10 cellular contexts compared by ENCODE assay signal in genomic region chr12:23084236-23084995, GRCh38.
DNase-seq lines count a peak whose midpoint lies in the region; ATAC-seq and TF ChIP-seq lines count a peak whose summit lies in the region.
"Had no signal": no experiment of that assay in that cellular context is flagged by ENCODE, and none has a peak within 500 bp of the region (broad histone marks: within the 10 kb centered on the region; RNA-seq: fewer than 3 reads in every experiment).

No MANE protein-coding gene starts in this region.

- H3K27ac ChIP-seq in osteoblast (ENCODE audit: low read depth, low read length) = no peak overlapping the region

- H3K79me2 ChIP-seq in osteoblast (ENCODE audit: insufficient read depth, low read length) = no peaks in the 10 kb centered on the region

- H3K4me2 ChIP-seq in osteoblast (ENCODE audit: insufficient read depth, low read length) = peak overlapping the region; percentile 9

- peaks cover 3% of the 10 kb centered on the region for H3K27me3 ChIP-seq in osteoblast (ENCODE audit: insufficient read depth, low read length)

- TF ChIP-seq CTCF in osteoblast (IDR thresholded peaks at IDR 0.05; ENCODE audit: extremely low read depth, low read depth, low read length) = no peak

- H2AFZ ChIP-seq in osteoblast (ENCODE audit: low read length) = no peak overlapping the region

- DNase-seq in H4 (ENCODE audit: low spot score) = peak; percentile 93
- peak; percentile 100 for DNase-seq in NCI-H446 treated with DMSO at 0.1 percent for 48 hours (lab: John Stamatoyannopoulos, UW)
- DNase-seq in brain pericyte (ENCODE audit: low read depth, low spot score) = peak; percentile 38
- DNase-seq in osteoblast (ENCODE audit: insufficient read length, low spot score, missing footprints) = peak; percentile 72
- no peak for DNase-seq in MV-4-11 (lab: John Stamatoyannopoulos, UW)
- DNase-seq in GM19238 (ENCODE audit: insufficient read length, low spot score) = no peak
- DNase-seq in hypothalamus (lab: John Stamatoyannopoulos, UW) = no peak
- DNase-seq: dermis blood vessel endothelial cell, GDM1 had no signal

- no peak for ATAC-seq in GM19455 (IDR thresholded peaks at IDR 0.05; ENCODE audit: unreplicated experiment)

- no peaks in the 10 kb centered on the region for H3K9me3 ChIP-seq in osteoblast (ENCODE audit: low read depth, low read length)

- H3K36me3 ChIP-seq in osteoblast (ENCODE audit: insufficient read depth, low read length) = no peaks in the 10 kb centered on the region

- no peak overlapping the region for H3K4me3 ChIP-seq in osteoblast (ENCODE audit: insufficient read depth, low read length)

- no peaks in the 10 kb centered on the region for H4K20me1 ChIP-seq in osteoblast (ENCODE audit: insufficient read depth, low read length)

- peaks cover 18% of the 10 kb centered on the region for H3K4me1 ChIP-seq in osteoblast (ENCODE audit: insufficient read depth, low read length)

Comparison
In these comparisons a context has a peak if more than half of its experiments do, and no peak if none do; other contexts are left out.
1. DNase-seq: peak in H4 (single experiment), NCI-H446 treated with DMSO at 0.1 percent for 48 hours (single experiment), brain pericyte (single experiment) and osteoblast (single experiment); none in MV-4-11 (single experiment), GM19238 (single experiment) and hypothalamus (0 of 51).